ENCODE assay signal across 1 cellular context in the genomic region with DNA sequence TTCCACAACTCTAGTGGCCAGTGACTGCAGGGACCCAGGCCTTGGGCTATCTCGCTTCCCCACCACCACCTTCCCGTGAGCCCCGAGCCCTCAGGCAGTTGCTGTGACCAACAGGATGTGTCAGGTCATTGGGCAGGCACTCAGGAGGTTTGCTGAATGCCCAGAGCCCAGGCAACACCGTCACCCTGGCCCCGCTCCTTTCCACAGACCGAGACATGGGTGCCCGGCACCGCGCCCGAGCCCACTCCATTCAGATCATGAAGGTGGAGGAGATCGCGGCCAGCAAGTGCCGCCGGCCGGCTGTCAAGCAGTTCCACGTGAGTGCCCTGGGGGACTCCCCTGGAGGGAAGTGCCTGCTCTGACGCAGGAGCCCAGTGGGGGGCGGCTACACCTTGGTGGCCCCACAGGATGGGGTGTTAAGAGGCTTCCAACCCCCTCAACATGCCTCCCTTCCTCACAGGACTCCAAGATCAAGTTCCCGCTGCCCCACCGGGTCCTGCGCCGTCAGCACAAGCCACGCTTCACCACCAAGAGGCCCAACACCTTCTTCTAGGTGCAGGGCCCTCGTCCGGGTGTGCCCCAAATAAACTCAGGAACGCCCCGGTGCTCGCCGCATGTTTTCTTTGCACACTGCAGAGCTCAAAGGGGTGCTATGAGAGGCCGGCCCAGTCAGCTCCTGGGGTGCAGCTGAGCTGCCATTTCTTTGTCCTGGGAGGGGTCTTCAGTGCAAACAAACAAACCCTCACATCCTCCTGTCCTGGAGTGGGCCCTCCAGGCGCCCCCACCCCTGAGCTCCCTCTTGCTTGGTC.
A peak's percentile ranks its signal among the peaks of the same experiment; 100 is the strongest.
TF ChIP-seq lines count a peak whose summit lies in the region.

No MANE protein-coding gene starts in this region.

TF ChIP-seq in K562, 482 proteins besides CTCF, POLR2A, EP300 and RAD21 (continued from another document and continues in another):
- TF ChIP-seq, protein P1, sequence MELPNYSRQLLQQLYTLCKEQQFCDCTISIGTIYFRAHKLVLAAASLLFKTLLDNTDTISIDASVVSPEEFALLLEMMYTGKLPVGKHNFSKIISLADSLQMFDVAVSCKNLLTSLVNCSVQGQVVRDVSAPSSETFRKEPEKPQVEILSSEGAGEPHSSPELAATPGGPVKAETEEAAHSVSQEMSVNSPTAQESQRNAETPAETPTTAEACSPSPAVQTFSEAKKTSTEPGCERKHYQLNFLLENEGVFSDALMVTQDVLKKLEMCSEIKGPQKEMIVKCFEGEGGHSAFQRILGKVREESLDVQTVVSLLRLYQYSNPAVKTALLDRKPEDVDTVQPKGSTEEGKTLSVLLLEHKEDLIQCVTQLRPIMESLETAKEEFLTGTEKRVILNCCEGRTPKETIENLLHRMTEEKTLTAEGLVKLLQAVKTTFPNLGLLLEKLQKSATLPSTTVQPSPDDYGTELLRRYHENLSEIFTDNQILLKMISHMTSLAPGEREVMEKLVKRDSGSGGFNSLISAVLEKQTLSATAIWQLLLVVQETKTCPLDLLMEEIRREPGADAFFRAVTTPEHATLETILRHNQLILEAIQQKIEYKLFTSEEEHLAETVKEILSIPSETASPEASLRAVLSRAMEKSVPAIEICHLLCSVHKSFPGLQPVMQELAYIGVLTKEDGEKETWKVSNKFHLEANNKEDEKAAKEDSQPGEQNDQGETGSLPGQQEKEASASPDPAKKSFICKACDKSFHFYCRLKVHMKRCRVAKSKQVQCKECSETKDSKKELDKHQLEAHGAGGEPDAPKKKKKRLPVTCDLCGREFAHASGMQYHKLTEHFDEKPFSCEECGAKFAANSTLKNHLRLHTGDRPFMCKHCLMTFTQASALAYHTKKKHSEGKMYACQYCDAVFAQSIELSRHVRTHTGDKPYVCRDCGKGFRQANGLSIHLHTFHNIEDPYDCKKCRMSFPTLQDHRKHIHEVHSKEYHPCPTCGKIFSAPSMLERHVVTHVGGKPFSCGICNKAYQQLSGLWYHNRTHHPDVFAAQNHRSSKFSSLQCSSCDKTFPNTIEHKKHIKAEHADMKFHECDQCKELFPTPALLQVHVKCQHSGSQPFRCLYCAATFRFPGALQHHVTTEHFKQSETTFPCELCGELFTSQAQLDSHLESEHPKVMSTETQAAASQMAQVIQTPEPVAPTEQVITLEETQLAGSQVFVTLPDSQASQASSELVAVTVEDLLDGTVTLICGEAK (IDR thresholded peaks at IDR 0.05): no peak
- TF ChIP-seq, protein P1 (CRISPR knock-in tag; IDR thresholded peaks at IDR 0.05): peak; percentile 16; the same call in 1 of the 2 replicates
- TF ChIP-seq PHF20 (IDR thresholded peaks at IDR 0.05; ENCODE audit: partially characterized antibody) (no peak), SMARCA5 (IDR thresholded peaks at IDR 0.05) (no peak), CBX1 (IDR thresholded peaks at IDR 0.05; ENCODE audit: low read depth) (no peak), EHMT2 (IDR thresholded peaks at IDR 0.05) (no peak), SNRNP70 (optimal IDR thresholded peaks at IDR 0.05; ENCODE audit: low read depth, low read length) (peak; percentile 16), ATF7 (IDR thresholded peaks at IDR 0.05) (no peak), DPF2 (IDR thresholded peaks at IDR 0.05) (no peak), ELF4 (CRISPR knock-in tag; IDR thresholded peaks at IDR 0.05) (no peak), HDAC2 (IDR thresholded peaks at IDR 0.05) (no peak), ZNF644 (tag; IDR thresholded peaks at IDR 0.05; ENCODE audit: low read depth) (no peak), GATAD2A (IDR thresholded peaks at IDR 0.05) (no peak), FOS (IDR thresholded peaks at IDR 0.05; ENCODE audit: extremely low read depth, insufficient read length) (no peak), SRSF7 (optimal IDR thresholded peaks at IDR 0.05; ENCODE audit: low read depth, low read length) (no peak), SUPT5H (IDR thresholded peaks at IDR 0.05) (peak; percentile 37; the same call in 1 of the 2 replicates), ZNF134 (CRISPR knock-in tag; conservative IDR thresholded peaks at IDR 0.05) (no peak), XRCC5 (IDR thresholded peaks at IDR 0.05; ENCODE audit: low read depth, low read length) (no peak), PRPF4 (IDR thresholded peaks at IDR 0.05; ENCODE audit: insufficient read depth, low read depth, low read length, poor library complexity, severe bottlenecking) (peak; percentile 74), BCOR (IDR thresholded peaks at IDR 0.05) (no peak), NBN (IDR thresholded peaks at IDR 0.05; ENCODE audit: low read depth) (no peak), SNIP1 (IDR thresholded peaks at IDR 0.05; ENCODE audit: low read depth) (no peak), NCOA6 (IDR thresholded peaks at IDR 0.05) (no peak), SAFB2 (IDR thresholded peaks at IDR 0.05; ENCODE audit: borderline replicate concordance, low read depth, low read length, severe bottlenecking) (no peak), ZNF311 (CRISPR knock-in tag; IDR thresholded peaks at IDR 0.05) (no peak), CUX1 (CRISPR knock-in tag; IDR thresholded peaks at IDR 0.05) (no peak), TGIF2 (CRISPR knock-in tag; IDR thresholded peaks at IDR 0.05) (no peak), POLR2G (IDR thresholded peaks at IDR 0.05; ENCODE audit: low read depth, low read length) (peak; percentile 75), SMARCC2 (IDR thresholded peaks at IDR 0.05; ENCODE audit: low read depth) (no peak), NEUROD1 (IDR thresholded peaks at IDR 0.05; ENCODE audit: borderline replicate concordance, low read depth, low read length, partially characterized antibody) (no peak), ZNF347 (CRISPR knock-in tag; IDR thresholded peaks at IDR 0.05; ENCODE audit: low read depth) (no peak), RFX5 (IDR thresholded peaks at IDR 0.05; ENCODE audit: low read depth, low read length) (no peak)
- TF ChIP-seq, protein P2, sequence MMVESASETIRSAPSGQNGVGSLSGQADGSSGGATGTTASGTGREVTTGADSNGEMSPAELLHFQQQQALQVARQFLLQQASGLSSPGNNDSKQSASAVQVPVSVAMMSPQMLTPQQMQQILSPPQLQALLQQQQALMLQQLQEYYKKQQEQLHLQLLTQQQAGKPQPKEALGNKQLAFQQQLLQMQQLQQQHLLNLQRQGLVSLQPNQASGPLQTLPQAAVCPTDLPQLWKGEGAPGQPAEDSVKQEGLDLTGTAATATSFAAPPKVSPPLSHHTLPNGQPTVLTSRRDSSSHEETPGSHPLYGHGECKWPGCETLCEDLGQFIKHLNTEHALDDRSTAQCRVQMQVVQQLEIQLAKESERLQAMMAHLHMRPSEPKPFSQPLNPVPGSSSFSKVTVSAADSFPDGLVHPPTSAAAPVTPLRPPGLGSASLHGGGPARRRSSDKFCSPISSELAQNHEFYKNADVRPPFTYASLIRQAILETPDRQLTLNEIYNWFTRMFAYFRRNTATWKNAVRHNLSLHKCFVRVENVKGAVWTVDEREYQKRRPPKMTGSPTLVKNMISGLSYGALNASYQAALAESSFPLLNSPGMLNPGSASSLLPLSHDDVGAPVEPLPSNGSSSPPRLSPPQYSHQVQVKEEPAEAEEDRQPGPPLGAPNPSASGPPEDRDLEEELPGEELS (CRISPR knock-in tag; IDR thresholded peaks at IDR 0.05; ENCODE audit: borderline replicate concordance): no peak
- TF ChIP-seq, protein P3, sequence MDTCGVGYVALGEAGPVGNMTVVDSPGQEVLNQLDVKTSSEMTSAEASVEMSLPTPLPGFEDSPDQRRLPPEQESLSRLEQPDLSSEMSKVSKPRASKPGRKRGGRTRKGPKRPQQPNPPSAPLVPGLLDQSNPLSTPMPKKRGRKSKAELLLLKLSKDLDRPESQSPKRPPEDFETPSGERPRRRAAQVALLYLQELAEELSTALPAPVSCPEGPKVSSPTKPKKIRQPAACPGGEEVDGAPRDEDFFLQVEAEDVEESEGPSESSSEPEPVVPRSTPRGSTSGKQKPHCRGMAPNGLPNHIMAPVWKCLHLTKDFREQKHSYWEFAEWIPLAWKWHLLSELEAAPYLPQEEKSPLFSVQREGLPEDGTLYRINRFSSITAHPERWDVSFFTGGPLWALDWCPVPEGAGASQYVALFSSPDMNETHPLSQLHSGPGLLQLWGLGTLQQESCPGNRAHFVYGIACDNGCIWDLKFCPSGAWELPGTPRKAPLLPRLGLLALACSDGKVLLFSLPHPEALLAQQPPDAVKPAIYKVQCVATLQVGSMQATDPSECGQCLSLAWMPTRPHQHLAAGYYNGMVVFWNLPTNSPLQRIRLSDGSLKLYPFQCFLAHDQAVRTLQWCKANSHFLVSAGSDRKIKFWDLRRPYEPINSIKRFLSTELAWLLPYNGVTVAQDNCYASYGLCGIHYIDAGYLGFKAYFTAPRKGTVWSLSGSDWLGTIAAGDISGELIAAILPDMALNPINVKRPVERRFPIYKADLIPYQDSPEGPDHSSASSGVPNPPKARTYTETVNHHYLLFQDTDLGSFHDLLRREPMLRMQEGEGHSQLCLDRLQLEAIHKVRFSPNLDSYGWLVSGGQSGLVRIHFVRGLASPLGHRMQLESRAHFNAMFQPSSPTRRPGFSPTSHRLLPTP (IDR thresholded peaks at IDR 0.05; ENCODE audit: borderline replicate concordance, extremely low read depth, insufficient read length): no peak
- TF ChIP-seq, protein P4, sequence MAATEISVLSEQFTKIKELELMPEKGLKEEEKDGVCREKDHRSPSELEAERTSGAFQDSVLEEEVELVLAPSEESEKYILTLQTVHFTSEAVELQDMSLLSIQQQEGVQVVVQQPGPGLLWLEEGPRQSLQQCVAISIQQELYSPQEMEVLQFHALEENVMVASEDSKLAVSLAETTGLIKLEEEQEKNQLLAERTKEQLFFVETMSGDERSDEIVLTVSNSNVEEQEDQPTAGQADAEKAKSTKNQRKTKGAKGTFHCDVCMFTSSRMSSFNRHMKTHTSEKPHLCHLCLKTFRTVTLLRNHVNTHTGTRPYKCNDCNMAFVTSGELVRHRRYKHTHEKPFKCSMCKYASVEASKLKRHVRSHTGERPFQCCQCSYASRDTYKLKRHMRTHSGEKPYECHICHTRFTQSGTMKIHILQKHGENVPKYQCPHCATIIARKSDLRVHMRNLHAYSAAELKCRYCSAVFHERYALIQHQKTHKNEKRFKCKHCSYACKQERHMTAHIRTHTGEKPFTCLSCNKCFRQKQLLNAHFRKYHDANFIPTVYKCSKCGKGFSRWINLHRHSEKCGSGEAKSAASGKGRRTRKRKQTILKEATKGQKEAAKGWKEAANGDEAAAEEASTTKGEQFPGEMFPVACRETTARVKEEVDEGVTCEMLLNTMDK (IDR thresholded peaks at IDR 0.05; ENCODE audit: borderline replicate concordance, insufficient read depth, low read depth, low read length, poor library complexity, severe bottlenecking): no peak
